In the genomic region with DNA sequence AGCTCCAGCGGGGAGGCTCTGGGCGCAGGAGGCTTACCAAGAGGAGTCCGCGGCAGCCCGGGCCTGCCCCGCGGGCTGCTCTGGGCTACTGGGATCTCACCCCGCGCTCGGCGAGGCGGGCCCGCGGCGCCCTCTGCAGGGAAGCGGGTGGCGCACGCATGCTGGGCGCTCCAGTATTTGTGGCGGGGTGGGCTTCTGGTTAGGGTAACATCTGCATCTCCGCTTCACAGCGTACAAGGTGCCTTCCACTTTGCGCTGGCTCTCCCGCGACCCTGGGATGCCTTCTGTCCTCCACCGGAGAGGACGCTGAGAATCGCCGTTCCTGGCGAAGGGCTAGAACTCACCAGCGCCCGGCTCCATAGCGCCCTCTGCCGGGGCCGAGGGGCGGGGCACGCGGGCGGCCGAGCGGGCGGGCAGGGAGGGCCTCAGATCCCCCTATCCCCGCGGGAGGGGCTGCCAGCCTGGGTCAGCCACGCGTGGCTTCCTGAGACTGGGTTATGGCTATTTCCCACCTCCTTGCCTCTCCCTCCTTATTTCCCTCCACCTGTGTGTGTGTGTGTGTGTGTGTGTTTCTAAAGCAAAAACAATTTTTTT, we compare ENCODE assay signal across 8 cellular contexts. TPM values are rescaled to one million over a fixed set of nuclear protein-coding genes. Genes with fewer than 3 reads are reported as not detected.
A peak's percentile ranks its signal among the peaks of the same experiment; 100 is the strongest.
DNase-seq lines count a peak whose midpoint lies in the region; ATAC-seq and TF ChIP-seq lines count a peak whose summit lies in the region.

No MANE protein-coding gene starts in this region.

- DNase-seq in NCI-H524 treated with DMSO at 0.1 percent for 48 hours (lab: John Stamatoyannopoulos, UW) (peak; percentile 72), ecto neural progenitor cell (ENCODE audit: low spot score) (peak; percentile 92), lung (ENCODE audit: low spot score) (peak; percentile 70)
- DNase-seq in activated CD4-positive, alpha-beta T cell treated with anti-CD3 and anti-CD28 coated beads, Interleukin-2, amount 50 U/mL, for 4 hours: peak; percentile 64
- DNase-seq in stimulated activated CD4-positive, alpha-beta T cell treated with anti-CD3 and anti-CD28 coated beads, TNF-alpha, amount 100 ng/mL, for 4 hours (ENCODE audit: low read depth in 3 of 3): peak; percentile 55 to 72 (median 62)

- H3K9me3 ChIP-seq in BLaER1 (no peaks in the 10 kb centered on the region), lung (ENCODE audit: control insufficient read depth in 2 of 2, insufficient read depth in 1 of 2, low read length in 1 of 2) (no peaks in the 10 kb centered on the region)

- peak overlapping the region; percentile 73 for H3K9ac ChIP-seq in BLaER1

- H3K36me3 ChIP-seq in BLaER1: no peaks in the 10 kb centered on the region
- H3K36me3 ChIP-seq in lung (ENCODE audit: control insufficient read depth in 2 of 2, insufficient read depth in 2 of 2, low read length in 2 of 2): no peaks in the 10 kb centered on the region

- H3K27ac ChIP-seq in BLaER1 (peak overlapping the region; percentile 69), lung (ENCODE audit: low read depth in 1 of 2, low read length in 1 of 2) (peak overlapping the region in 1 of 2 donors; percentile 55)

- peak overlapping the region; percentile 89 for H3K4me2 ChIP-seq in BLaER1

- no peaks in the 10 kb centered on the region for H4K20me1 ChIP-seq in BLaER1

- WGBS in lung, 2 donors: 1 to 2% methylated on average over 27 to 46 of the region's 46 CpGs

- H3K4me3 ChIP-seq in BLaER1 (peak overlapping the region; percentile 71), lung (peak overlapping the region; percentile 5)

- peak; percentile 89 for ATAC-seq in GM19324 (IDR thresholded peaks at IDR 0.05; ENCODE audit: low FRiP score, unreplicated experiment)
- peak; percentile 96 for ATAC-seq in HG03457 (IDR thresholded peaks at IDR 0.05; ENCODE audit: unreplicated experiment)
- ATAC-seq in lung (ENCODE audit: insufficient read depth, low FRiP score): peak; percentile 96

- TF ChIP-seq CTCF in lung (IDR thresholded peaks at IDR 0.05; ENCODE audit: control extremely low read depth, extremely low read depth): peak; percentile 40

- H3K4me1 ChIP-seq in BLaER1 (peaks cover 12% of the 10 kb centered on the region), lung (ENCODE audit: control insufficient read depth in 2 of 2, insufficient read depth in 2 of 2, low read length in 2 of 2) (peaks cover 0 to 7% of the 10 kb centered on the region in 2 donors)

- H3K27me3 ChIP-seq in BLaER1 (no peaks in the 10 kb centered on the region), lung (ENCODE audit: control insufficient read depth, insufficient read depth) (no peaks in the 10 kb centered on the region)

RNA-seq across cellular contexts. Expression of a gene that starts 46.6 kb away (rescaled TPM):
- total RNA-seq in lung: 10 to 100 TPM; 18.8 to 21.1 TPM
- polyA plus RNA-seq in lung: 10 to 100 TPM in 1 of 2 donors, 1 to 10 TPM in 1; 7.7 to 22.6 TPM
